ENCODE assay signal across 8 cellular contexts in the genomic region with DNA sequence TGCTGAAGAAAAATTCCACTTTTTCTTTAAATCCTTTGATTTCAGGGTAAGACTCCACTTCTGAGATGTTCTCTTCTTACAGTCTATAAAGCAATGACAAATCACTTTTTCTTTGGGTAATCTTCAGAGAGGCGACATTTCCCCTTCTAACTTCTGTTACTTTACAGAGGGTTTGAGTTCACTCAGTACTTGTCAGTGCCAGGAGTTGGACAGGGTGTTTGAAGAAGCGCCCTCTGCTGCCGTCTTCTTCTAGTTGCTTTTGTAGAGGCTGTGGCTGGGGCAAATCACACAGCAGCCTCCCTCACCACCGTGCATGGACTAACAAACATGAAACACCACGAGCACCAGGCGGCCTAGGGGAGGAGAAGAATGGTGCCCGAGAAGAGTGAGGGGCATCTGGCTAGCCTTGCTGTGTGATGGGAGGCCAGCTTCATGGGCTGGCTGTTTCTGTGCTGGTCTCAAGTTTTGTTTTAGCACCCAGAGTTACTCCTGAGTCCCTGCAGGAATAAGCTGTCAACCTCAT. TPM values are rescaled to one million over a fixed set of nuclear protein-coding genes. Genes with fewer than 3 reads are reported as not detected.
A peak's percentile ranks its signal among the peaks of the same experiment; 100 is the strongest.
DNase-seq lines count a peak whose midpoint lies in the region; ATAC-seq lines count a peak whose summit lies in the region.

A gene with protein sequence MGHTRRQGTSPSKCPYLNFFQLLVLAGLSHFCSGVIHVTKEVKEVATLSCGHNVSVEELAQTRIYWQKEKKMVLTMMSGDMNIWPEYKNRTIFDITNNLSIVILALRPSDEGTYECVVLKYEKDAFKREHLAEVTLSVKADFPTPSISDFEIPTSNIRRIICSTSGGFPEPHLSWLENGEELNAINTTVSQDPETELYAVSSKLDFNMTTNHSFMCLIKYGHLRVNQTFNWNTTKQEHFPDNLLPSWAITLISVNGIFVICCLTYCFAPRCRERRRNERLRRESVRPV (minus strand): TSS at position 174 of the 523 bp plus-strand sequence. CDS start 1,886 bp downstream, outside the sequence.

- H3K27me3 Mint-ChIP-seq in activated naive CD8-positive, alpha-beta T cell treated with anti-CD3 and anti-CD28 coated beads, Interleukin-2, amount 50 U/mL, for 24 hours: peaks cover 6% of the 10 kb centered on the region
- H3K27me3 Mint-ChIP-seq in immature natural killer cell (ENCODE audit: low read depth in 3 of 3): peaks cover 0 to 7% (median 2%) of the 10 kb centered on the region in 3 donors

- peak within 1 kb of the TSS; percentile 72 for H3K27ac Mint-ChIP-seq in activated naive CD8-positive, alpha-beta T cell treated with anti-CD3 and anti-CD28 coated beads, Interleukin-2, amount 50 U/mL, for 24 hours
- no peak within 1 kb of the TSS for H3K27ac Mint-ChIP-seq in immature natural killer cell

- peak within 1 kb of the TSS; percentile 69 for H3K4me3 Mint-ChIP-seq in activated naive CD8-positive, alpha-beta T cell treated with anti-CD3 and anti-CD28 coated beads, Interleukin-2, amount 50 U/mL, for 24 hours
- H3K4me3 Mint-ChIP-seq in immature natural killer cell: peak within 1 kb of the TSS in 1 of 5 donors; percentile 27

- DNase-seq in GM04504 (ENCODE audit: low read depth) (peak; percentile 11), SKM-1 (lab: John Stamatoyannopoulos, UW; ENCODE audit: unreplicated experiment) (peak; percentile 72), immature natural killer cell (peak; percentile 13 to 36 (median 31)), middle frontal gyrus (ENCODE audit: extremely low spot score, low spot score) (no peak)
- peak; percentile 70 for DNase-seq in activated naive CD8-positive, alpha-beta T cell treated with anti-CD3 and anti-CD28 coated beads, Interleukin-2, amount 50 U/mL, for 24 hours
- peak; percentile 33 to 38 for DNase-seq in stimulated activated CD8-positive, alpha-beta memory T cell treated with anti-CD3 and anti-CD28 coated beads, Interleukin-7, amount 100 ng/mL, for 4 hours (ENCODE audit: low read depth in 2 of 2)

- H3K36me3 Mint-ChIP-seq in activated naive CD8-positive, alpha-beta T cell treated with anti-CD3 and anti-CD28 coated beads, Interleukin-2, amount 50 U/mL, for 24 hours (ENCODE audit: low read depth): peaks cover 11% of the 10 kb centered on the region
- H3K36me3 Mint-ChIP-seq in immature natural killer cell: no peaks in the 10 kb centered on the region

- H3K9me3 Mint-ChIP-seq in activated naive CD8-positive, alpha-beta T cell treated with anti-CD3 and anti-CD28 coated beads, Interleukin-2, amount 50 U/mL, for 24 hours: no peaks in the 10 kb centered on the region
- H3K9me3 Mint-ChIP-seq in immature natural killer cell: peaks cover 0 to 2% (median 0%) of the 10 kb centered on the region in 6 donors

- peaks cover 69% of the 10 kb centered on the region for H3K4me1 Mint-ChIP-seq in activated naive CD8-positive, alpha-beta T cell treated with anti-CD3 and anti-CD28 coated beads, Interleukin-2, amount 50 U/mL, for 24 hours
- H3K4me1 Mint-ChIP-seq in immature natural killer cell: no peaks in the 10 kb centered on the region

- peak; percentile 46 for ATAC-seq in GM21447 (IDR thresholded peaks at IDR 0.05; ENCODE audit: unreplicated experiment)
- ATAC-seq in HG03575 (IDR thresholded peaks at IDR 0.05; ENCODE audit: extremely low read depth, insufficient number of reproducible peaks, low FRiP score, unreplicated experiment): peak; percentile 28
- peak; percentile 77 for ATAC-seq in activated naive CD8-positive, alpha-beta T cell treated with anti-CD3 and anti-CD28 coated beads, Interleukin-2, amount 50 U/mL, for 24 hours

RNA-seq across cellular contexts. Expression of the gene that starts here (rescaled TPM):
- polyA plus RNA-seq in immature natural killer cell: not detected

Comparison
In these comparisons a context has a peak if more than half of its experiments do, and no peak if none do; other contexts are left out.
1. Peak in DNase-seq in immature natural killer cell; RNA of the gene not detected or under 1 TPM.